16 cellular contexts compared by ENCODE assay signal in the genomic region with DNA sequence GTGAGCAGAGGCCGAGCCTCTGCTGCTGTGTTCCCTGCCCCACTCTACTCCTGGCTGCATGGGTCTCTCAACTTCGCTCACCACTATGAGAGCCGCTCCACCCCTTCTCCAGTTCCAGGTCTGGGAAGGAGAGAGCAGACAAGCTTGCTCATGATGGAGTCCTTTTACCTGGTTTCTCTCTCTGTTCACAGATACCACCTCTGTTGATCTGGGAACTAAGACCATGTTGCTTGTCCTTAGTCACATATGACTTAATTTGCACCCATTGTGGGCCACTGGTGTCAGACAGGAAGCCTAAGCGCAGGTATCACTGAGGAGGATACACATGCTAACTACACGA. TPM values are rescaled to one million over a fixed set of nuclear protein-coding genes. Genes with fewer than 3 reads are reported as not detected.
DNase-seq lines count a peak whose midpoint lies in the region; ATAC-seq, FAIRE-seq and TF ChIP-seq lines count a peak whose summit lies in the region.
"Had no signal": no experiment of that assay in that cellular context is flagged by ENCODE, and none has a peak within 500 bp of the region (broad histone marks: within the 10 kb centered on the region; RNA-seq: fewer than 3 reads in every experiment).

No MANE protein-coding gene starts in this region.

- TF ChIP-seq POLR2A in suprapubic skin (IDR thresholded peaks at IDR 0.05): no peak

- H3K36me3 Mint-ChIP-seq in activated CD4-positive, alpha-beta memory T cell treated with anti-CD3 and anti-CD28 coated beads, Interleukin-2, amount 10 ng/mL, durations not matched to agents 7 days and 5 days (ENCODE audit: low read depth): peaks cover 64% of the 10 kb centered on the region
- peaks cover 54% of the 10 kb centered on the region for H3K36me3 Mint-ChIP-seq in activated CD4-positive, alpha-beta memory T cell treated with anti-CD3 and anti-CD28 coated beads for 36 hours
- H3K36me3 Mint-ChIP-seq in progenitor cell of endocrine pancreas (ENCODE audit: insufficient read depth): peaks cover 9% of the 10 kb centered on the region

- H3K27me3 Mint-ChIP-seq in activated CD4-positive, alpha-beta memory T cell treated with anti-CD3 and anti-CD28 coated beads, Interleukin-2, amount 10 ng/mL, durations not matched to agents 7 days and 5 days: no peaks in the 10 kb centered on the region
- H3K27me3 Mint-ChIP-seq in activated CD4-positive, alpha-beta memory T cell treated with anti-CD3 and anti-CD28 coated beads for 36 hours: no peaks in the 10 kb centered on the region
- no peaks in the 10 kb centered on the region for H3K27me3 Mint-ChIP-seq in progenitor cell of endocrine pancreas
- H3K27me3 Mint-ChIP-seq: memory B cell; stimulated activated memory B cell treated with anti-CD40 and anti-IgM and Interleukin-4, amounts not matched to agents 10 μg/mL and 1 μg/mL and 100 μg/mL, for 72 hours had no signal

- peaks cover 7% of the 10 kb centered on the region for H3K4me1 Mint-ChIP-seq in activated CD4-positive, alpha-beta memory T cell treated with anti-CD3 and anti-CD28 coated beads, Interleukin-2, amount 10 ng/mL, durations not matched to agents 7 days and 5 days
- no peaks in the 10 kb centered on the region for H3K4me1 Mint-ChIP-seq in activated CD4-positive, alpha-beta memory T cell treated with anti-CD3 and anti-CD28 coated beads for 36 hours (ENCODE audit: low read depth)
- H3K4me1 Mint-ChIP-seq in progenitor cell of endocrine pancreas (ENCODE audit: low read depth): peaks cover 3% of the 10 kb centered on the region

- CTCF ChIA-PET in activated CD4-positive, alpha-beta memory T cell treated with anti-CD3 and anti-CD28 coated beads, Interleukin-2, amount 10 ng/mL, durations not matched to agents 7 days and 5 days (lab: Charles Lee): interaction anchor here (0.6 kb wide), 1 partner anchor 50 kb away, joined by 3 read pairs; no protein-coding TSS in a partner anchor
- CTCF ChIA-PET in activated CD4-positive, alpha-beta memory T cell treated with anti-CD3 and anti-CD28 coated beads for 36 hours (lab: Charles Lee): interaction anchor here (0.7 kb wide), 1 partner anchor 94 kb away, joined by 5 read pairs; no protein-coding TSS in a partner anchor

- TF ChIP-seq EP300 in suprapubic skin (IDR thresholded peaks at IDR 0.05): no peak

- H3K9me3 Mint-ChIP-seq in activated CD4-positive, alpha-beta memory T cell treated with anti-CD3 and anti-CD28 coated beads, Interleukin-2, amount 10 ng/mL, durations not matched to agents 7 days and 5 days: no peaks in the 10 kb centered on the region
- peaks cover under 1% of the 10 kb centered on the region for H3K9me3 Mint-ChIP-seq in activated CD4-positive, alpha-beta memory T cell treated with anti-CD3 and anti-CD28 coated beads for 36 hours
- no peaks in the 10 kb centered on the region for H3K9me3 Mint-ChIP-seq in progenitor cell of endocrine pancreas (ENCODE audit: low read depth)
- H3K9me3 Mint-ChIP-seq: memory B cell; stimulated activated memory B cell treated with anti-CD40 and anti-IgM and Interleukin-4, amounts not matched to agents 10 μg/mL and 1 μg/mL and 100 μg/mL, for 72 hours had no signal

- peaks cover 24% of the 10 kb centered on the region for H3K4me1 ChIP-seq in HUES48 (ENCODE audit: control insufficient read depth, insufficient read depth, low read length)
- peaks cover 10% of the 10 kb centered on the region for H3K4me1 ChIP-seq in suprapubic skin

- intact Hi-C loops in activated CD4-positive, alpha-beta memory T cell treated with anti-CD3 and anti-CD28 coated beads for 36 hours (cut with micrococcal nuclease): no loop called here

- no peak for DNase-seq in activated CD4-positive, alpha-beta memory T cell treated with anti-CD3 and anti-CD28 coated beads, Interleukin-2, amount 10 ng/mL, durations not matched to agents 7 days and 5 days
- DNase-seq in activated CD4-positive, alpha-beta memory T cell treated with anti-CD3 and anti-CD28 coated beads for 36 hours: no peak
- no peak for DNase-seq in bronchial epithelial cell (ENCODE audit: low read depth)
- DNase-seq in progenitor cell of endocrine pancreas (ENCODE audit: low spot score, unreplicated experiment): no peak
- DNase-seq in anterior cingulate cortex (lab: John Stamatoyannopoulos, UW): no peak
- no peak for DNase-seq in suprapubic skin (ENCODE audit: low spot score in 2 of 2)
- DNase-seq: activated effector memory CD4-positive, alpha-beta T cell treated with Interleukin-2 at 50 U/mL for 16 hours; erythroblast; NCI-H1048; NCI-H774; SHP77 treated with DMSO at 0.1 percent for 48 hours had no signal

- no peak overlapping the region for H3K4me3 Mint-ChIP-seq in activated CD4-positive, alpha-beta memory T cell treated with anti-CD3 and anti-CD28 coated beads, Interleukin-2, amount 10 ng/mL, durations not matched to agents 7 days and 5 days
- H3K4me3 Mint-ChIP-seq in activated CD4-positive, alpha-beta memory T cell treated with anti-CD3 and anti-CD28 coated beads for 36 hours: no peak overlapping the region
- no peak overlapping the region for H3K4me3 Mint-ChIP-seq in progenitor cell of endocrine pancreas (ENCODE audit: low read depth)
- H3K4me3 Mint-ChIP-seq: memory B cell; stimulated activated memory B cell treated with anti-CD40 and anti-IgM and Interleukin-4, amounts not matched to agents 10 μg/mL and 1 μg/mL and 100 μg/mL, for 72 hours had no signal

- 79% methylated on average over 5 of the region's 5 CpGs for WGBS in suprapubic skin

- peak; percentile 91 for FAIRE-seq in bronchial epithelial cell (lab: Jason Lieb, UNC)

- peak overlapping the region; percentile 34 for H3K27ac Mint-ChIP-seq in activated CD4-positive, alpha-beta memory T cell treated with anti-CD3 and anti-CD28 coated beads, Interleukin-2, amount 10 ng/mL, durations not matched to agents 7 days and 5 days
- no peak overlapping the region for H3K27ac Mint-ChIP-seq in activated CD4-positive, alpha-beta memory T cell treated with anti-CD3 and anti-CD28 coated beads for 36 hours
- peak overlapping the region; percentile 65 for H3K27ac Mint-ChIP-seq in progenitor cell of endocrine pancreas
- H3K27ac Mint-ChIP-seq: memory B cell had no signal

- H3K9me3 ChIP-seq in HUES48 (ENCODE audit: control insufficient read depth, insufficient read depth, low read length) (no peaks in the 10 kb centered on the region), suprapubic skin (no peaks in the 10 kb centered on the region)

- no peak overlapping the region for H3K9ac ChIP-seq in HUES48 (ENCODE audit: low read depth, low read length)

- TF ChIP-seq CTCF in bronchial epithelial cell (IDR thresholded peaks at IDR 0.05; ENCODE audit: insufficient read depth, low read length, severe bottlenecking) (no peak), progenitor cell of endocrine pancreas (IDR thresholded peaks at IDR 0.05; ENCODE audit: unreplicated experiment) (no peak), suprapubic skin (IDR thresholded peaks at IDR 0.05) (no peak)

- H3K36me3 ChIP-seq in HUES48 (ENCODE audit: control insufficient read depth, insufficient read depth, low read length): peaks cover 73% of the 10 kb centered on the region
- H3K36me3 ChIP-seq in bronchial epithelial cell (ENCODE audit: control insufficient read depth, insufficient read depth, low read length): peaks cover 2% of the 10 kb centered on the region
- H3K36me3 ChIP-seq in suprapubic skin: peaks cover 37% of the 10 kb centered on the region

- H3K27ac ChIP-seq in HUES48 (ENCODE audit: low read depth, low read length) (peak overlapping the region; percentile 74), suprapubic skin (no peak overlapping the region)
- H3K27ac ChIP-seq: WERI-Rb-1 had no signal

- no peaks in the 10 kb centered on the region for H3K27me3 ChIP-seq in HUES48 (ENCODE audit: control insufficient read depth, insufficient read depth, low read length)
- no peaks in the 10 kb centered on the region for H3K27me3 ChIP-seq in bronchial epithelial cell (ENCODE audit: control insufficient read depth, insufficient read depth, low read length)
- H3K27me3 ChIP-seq in suprapubic skin: no peaks in the 10 kb centered on the region

- H3K4me3 ChIP-seq in HUES48 (ENCODE audit: low read depth, low read length) (no peak overlapping the region), bronchial epithelial cell (ENCODE audit: low read depth, low read length) (no peak overlapping the region), suprapubic skin (no peak overlapping the region)

- POLR2A ChIA-PET in activated CD4-positive, alpha-beta memory T cell treated with anti-CD3 and anti-CD28 coated beads, Interleukin-2, amount 10 ng/mL, durations not matched to agents 7 days and 5 days (lab: Charles Lee): interaction anchor here (0.7 to 1.1 kb wide), 2 partner anchors 10 to 145 kb away, joined by 3 read pairs; no protein-coding TSS in a partner anchor
- POLR2A ChIA-PET in activated CD4-positive, alpha-beta memory T cell treated with anti-CD3 and anti-CD28 coated beads for 36 hours (lab: Charles Lee): interaction anchor here (1.1 kb wide), 1 partner anchor 19 kb away, joined by 3 read pairs; no protein-coding TSS in a partner anchor

- ATAC-seq in GM21447 (IDR thresholded peaks at IDR 0.05; ENCODE audit: unreplicated experiment): no peak

RNA-seq across cellular contexts. Expression of gene MCM5, which starts 26.8 kb away (rescaled TPM):
- 100 to 1,000 TPM; 190 to 195 TPM for total RNA-seq in activated CD4-positive, alpha-beta memory T cell treated with anti-CD3 and anti-CD28 coated beads, Interleukin-2, amount 10 ng/mL, durations not matched to agents 7 days and 5 days
- total RNA-seq in activated CD4-positive, alpha-beta memory T cell treated with anti-CD3 and anti-CD28 coated beads for 36 hours: 100 to 1,000 TPM; 265 to 266 TPM
- total RNA-seq in bronchial epithelial cell: 6.6 and 6.7 TPM in 2 replicates
- total RNA-seq in progenitor cell of endocrine pancreas: 84.8 and 92.8 TPM in 2 replicates
- total RNA-seq in suprapubic skin: 10 to 100 TPM; 19.7 to 41.3 (median 32.6) TPM

RNA-seq across cellular contexts. Expression of gene HMOX1, which starts 45.9 kb away (rescaled TPM):
- total RNA-seq in activated CD4-positive, alpha-beta memory T cell treated with anti-CD3 and anti-CD28 coated beads, Interleukin-2, amount 10 ng/mL, durations not matched to agents 7 days and 5 days: 1 to 10 TPM; 2.4 to 2.9 TPM
- total RNA-seq in activated CD4-positive, alpha-beta memory T cell treated with anti-CD3 and anti-CD28 coated beads for 36 hours: 1 to 10 TPM; 2.7 to 2.8 TPM
- 3.9 and 5.2 TPM in 2 replicates for total RNA-seq in bronchial epithelial cell
- 4.3 and 6.4 TPM in 2 replicates for total RNA-seq in progenitor cell of endocrine pancreas
- 10 to 100 TPM; 13.6 to 95.7 (median 61.8) TPM for total RNA-seq in suprapubic skin
